In genomic region chr2:219551863-219552381, GRCh38 we compare ENCODE assay signal across 6 cellular contexts. TPM values are rescaled to one million over a fixed set of nuclear protein-coding genes. Genes with fewer than 3 reads are reported as not detected.
DNase-seq lines count a peak whose midpoint lies in the region; ATAC-seq and TF ChIP-seq lines count a peak whose summit lies in the region.

No MANE protein-coding gene starts in this region.

- peaks cover 11% of the 10 kb centered on the region for H3K36me3 Mint-ChIP-seq in glutamatergic neuron (ENCODE audit: unreplicated experiment)

- TF ChIP-seq CTCF in glutamatergic neuron (IDR thresholded peaks at IDR 0.05; ENCODE audit: partially characterized antibody, unreplicated experiment) (no peak), thoracic aorta (IDR thresholded peaks at IDR 0.05) (no peak)

- peak overlapping the region in 1 of 2 donors; percentile 34 for H3K27ac ChIP-seq in thoracic aorta

- H3K9me3 Mint-ChIP-seq in glutamatergic neuron (ENCODE audit: unreplicated experiment): peaks cover 16% of the 10 kb centered on the region

- DNase-seq in NCI-H82 (lab: John Stamatoyannopoulos, UW): peak; percentile 87
- DNase-seq in NCI-H82 treated with DMSO at 0.1 percent for 48 hours (lab: John Stamatoyannopoulos, UW; ENCODE audit: unreplicated experiment): no peak
- DNase-seq in NCI-H526 (lab: John Stamatoyannopoulos, UW): peak; percentile 55 to 70
- no peak for DNase-seq in glutamatergic neuron
- DNase-seq in thoracic aorta (ENCODE audit: low spot score): no peak
- no peak for DNase-seq in OCI-M2 (lab: John Stamatoyannopoulos, UW; ENCODE audit: unreplicated experiment)

- H3K9me3 ChIP-seq in thoracic aorta: no peaks in the 10 kb centered on the region

- H3K4me3 ChIP-seq in thoracic aorta: peak overlapping the region; percentile 75

- no peaks in the 10 kb centered on the region for H3K27me3 ChIP-seq in thoracic aorta (replicated peaks; ENCODE audit: insufficient read depth)

- peaks cover 21% of the 10 kb centered on the region for H3K27me3 Mint-ChIP-seq in glutamatergic neuron (ENCODE audit: unreplicated experiment)

- peak overlapping the region; percentile 82 for H3K4me3 Mint-ChIP-seq in glutamatergic neuron (ENCODE audit: unreplicated experiment)

- peaks cover 10 to 18% of the 10 kb centered on the region in 2 donors for H3K4me1 ChIP-seq in thoracic aorta (ENCODE audit: control insufficient read depth in 1 of 2, low read depth in 2 of 2)

- peak overlapping the region; percentile 8 for H3K27ac Mint-ChIP-seq in glutamatergic neuron (ENCODE audit: unreplicated experiment)

- no peak for ATAC-seq in thoracic aorta (ENCODE audit: insufficient number of reproducible peaks, low FRiP score, low read depth)

- H3K36me3 ChIP-seq in thoracic aorta: peaks cover 5% of the 10 kb centered on the region

- peaks cover 3% of the 10 kb centered on the region for H3K4me1 Mint-ChIP-seq in glutamatergic neuron (ENCODE audit: low read depth, unreplicated experiment)

RNA-seq across cellular contexts. Expression of gene TMEM198, which starts 8.1 kb away (rescaled TPM):
- 40.9 TPM for total RNA-seq in glutamatergic neuron (ENCODE audit: unreplicated experiment)
- 1 to 10 TPM; 1.4 to 3.9 TPM for total RNA-seq in thoracic aorta

RNA-seq across cellular contexts. Expression of gene CHPF, which starts 8.3 kb away (rescaled TPM):
- 31.1 TPM for total RNA-seq in glutamatergic neuron (ENCODE audit: unreplicated experiment)
- total RNA-seq in thoracic aorta: 100 to 1,000 TPM; 184 to 269 TPM

RNA-seq across cellular contexts. Expression of gene OBSL1, which starts 19.4 kb away (rescaled TPM):
- 47.9 TPM for total RNA-seq in glutamatergic neuron (ENCODE audit: unreplicated experiment)
- 100 to 1,000 TPM in 1 of 2 donors, 10 to 100 TPM in 1; 88.7 to 151 TPM for total RNA-seq in thoracic aorta

RNA-seq across cellular contexts. Expression of gene INHA, which starts 20.2 kb away (rescaled TPM):
- total RNA-seq in glutamatergic neuron (ENCODE audit: unreplicated experiment): not detected
- total RNA-seq in thoracic aorta: 1 to 10 TPM; 1.2 to 1.6 TPM

RNA-seq across cellular contexts. Expression of gene ASIC4, which starts 37.6 kb away (rescaled TPM):
- total RNA-seq in glutamatergic neuron (ENCODE audit: unreplicated experiment) (5.4 TPM), thoracic aorta (under 1 TPM in 1 of 2 donors, not detected in 1; 0.41 TPM)

Comparison
In these comparisons a context has a peak if more than half of its experiments do, and no peak if none do; other contexts are left out.
1. DNase-seq: peak in NCI-H82 (single experiment) and NCI-H526 (2 of 2); none in NCI-H82 treated with DMSO at 0.1 percent for 48 hours (single experiment), glutamatergic neuron (single experiment), thoracic aorta (single experiment) and OCI-M2 (single experiment).